19 cellular contexts compared by ENCODE assay signal in genomic region chr5:115583474-115583873, GRCh38. TPM values are rescaled to one million over a fixed set of nuclear protein-coding genes. Genes with fewer than 3 reads are reported as not detected.
DNase-seq lines count a peak whose midpoint lies in the region; ATAC-seq and TF ChIP-seq lines count a peak whose summit lies in the region.
"Had no signal": no experiment of that assay in that cellular context is flagged by ENCODE, and none has a peak within 500 bp of the region (broad histone marks: within the 10 kb centered on the region; RNA-seq: fewer than 3 reads in every experiment).

No MANE protein-coding gene starts in this region.

- H3K18ac ChIP-seq in mesenchymal stem cell (ENCODE audit: low read depth in 1 of 2, low read length in 2 of 2) = peak overlapping the region in 1 of 2 experiments; percentile 18
- H3K18ac ChIP-seq in H9 (ENCODE audit: insufficient read length, low read depth, low read length) = no peak overlapping the region

- H2BK12ac ChIP-seq in mesenchymal stem cell (ENCODE audit: low read length in 2 of 2) = no peak overlapping the region
- H2BK12ac ChIP-seq in H9 (ENCODE audit: insufficient read length, low read depth, low read length) = no peak overlapping the region

- H2BK20ac ChIP-seq in H9 (ENCODE audit: low read depth, low read length, poor library complexity, severe bottlenecking) = no peak overlapping the region

- no peak overlapping the region for H2AK5ac ChIP-seq in mesenchymal stem cell (ENCODE audit: low read length, severe bottlenecking)
- no peak overlapping the region for H2AK5ac ChIP-seq in H9 (ENCODE audit: insufficient read length, low read length)

- no peak overlapping the region for H3T11ph ChIP-seq in H9 (ENCODE audit: low read length)

- H2BK5ac ChIP-seq in mesenchymal stem cell (ENCODE audit: low read depth, low read length, poor library complexity, severe bottlenecking) (no peak overlapping the region), H9 (ENCODE audit: insufficient read length, low read length) (no peak overlapping the region)

- no TSS peak for BruUV-seq in OCI-LY7 (replicated peaks; lab: Mats Ljungman, UMichigan)

- no peaks in the 10 kb centered on the region for H3K27me3 ChIP-seq in mesenchymal stem cell (ENCODE audit: control insufficient read depth in 1 of 2, insufficient read depth in 1 of 2, low read length in 2 of 2)
- no peaks in the 10 kb centered on the region for H3K27me3 ChIP-seq in H9 (ENCODE audit: insufficient read depth, low read length)
- H3K27me3 ChIP-seq: BLaER1, cardiac muscle cell, vagina had no signal

- no peaks in the 10 kb centered on the region for H3K79me2 ChIP-seq in OCI-LY7 (ENCODE audit: insufficient read depth, low read depth, low read length)
- no peaks in the 10 kb centered on the region for H3K79me2 ChIP-seq in H9 (ENCODE audit: insufficient read depth, low read length)

- H3K27ac ChIP-seq in mesenchymal stem cell (ENCODE audit: low read length, poor library complexity, severe bottlenecking) = no peak overlapping the region
- no peak overlapping the region for H3K27ac ChIP-seq in OCI-LY7 (ENCODE audit: low read depth, low read length, poor library complexity, severe bottlenecking)
- no peak overlapping the region for H3K27ac ChIP-seq in H9 (ENCODE audit: insufficient read length, low read depth, low read length)
- H3K27ac ChIP-seq: BLaER1, cardiac muscle cell, KMS-11, vagina had no signal

- DNase-seq in AG09309 (ENCODE audit: low read depth) = peak; percentile 74
- peak; percentile 91 for DNase-seq in HT1080 (ENCODE audit: low read depth)
- peak; percentile 83 to 93 for DNase-seq in cardiac fibroblast (ENCODE audit: low read depth in 2 of 2)
- DNase-seq in mesenchymal stem cell = peak; percentile 89
- DNase-seq in OCI-LY7 (ENCODE audit: low spot score) = no peak
- DNase-seq in H9 = no peak
- DNase-seq: GF-D8; NCI-H2029 treated with DMSO at 0.1 percent for 48 hours; stimulated activated CD4-positive, alpha-beta T cell treated with anti-CD3 and anti-CD28 coated beads, Interleukin-15, amount 100 ng/mL, for 24 hours; T-cell had no signal

- no peaks in the 10 kb centered on the region for H3K9me3 ChIP-seq in mesenchymal stem cell (ENCODE audit: control insufficient read depth, low read length)
- no peaks in the 10 kb centered on the region for H3K9me3 ChIP-seq in OCI-LY7 (ENCODE audit: low read length)
- no peaks in the 10 kb centered on the region for H3K9me3 ChIP-seq in H9 (ENCODE audit: control insufficient read depth, low read depth, low read length)
- H3K9me3 ChIP-seq: BLaER1, vagina had no signal

- POLR2A ChIA-PET in OCI-LY7 (lab: Charles Lee) = no interaction called here

- no peak overlapping the region for H4K91ac ChIP-seq in mesenchymal stem cell (ENCODE audit: low read length)
- H4K91ac ChIP-seq in H9 (ENCODE audit: insufficient read length, low read depth, low read length) = no peak overlapping the region

- H4K20me1 ChIP-seq in OCI-LY7 (ENCODE audit: insufficient read depth, low read length) (no peaks in the 10 kb centered on the region), H9 (ENCODE audit: control insufficient read depth, insufficient read depth, insufficient read length) (no peaks in the 10 kb centered on the region)
- H4K20me1 ChIP-seq: BLaER1 had no signal

- intact Hi-C loops in OCI-LY7 (cut with micrococcal nuclease; ENCODE audit: unreplicated experiment) = loop anchor here (10.0 kb wide), 1 partner anchor 199 kb away; no protein-coding TSS in a partner anchor

- H4K8ac ChIP-seq in mesenchymal stem cell (ENCODE audit: low read length) (no peak overlapping the region), H9 (replicated peaks; ENCODE audit: insufficient read length, low read depth, low read length) (no peak overlapping the region)

- H2BK15ac ChIP-seq in mesenchymal stem cell (ENCODE audit: low read depth, poor library complexity, severe bottlenecking) = no peak overlapping the region
- H2BK15ac ChIP-seq in H9 (ENCODE audit: low read depth, low read length) = no peak overlapping the region

- H3K14ac ChIP-seq in mesenchymal stem cell (ENCODE audit: low read length in 2 of 2) = peak overlapping the region in 1 of 2 experiments; percentile 18
- H3K14ac ChIP-seq in H9 (ENCODE audit: insufficient read depth, low read length) = no peak overlapping the region

- no peaks in the 10 kb centered on the region for H3K9me2 ChIP-seq in OCI-LY7 (ENCODE audit: insufficient read depth, low read length)

- H3K36me3 ChIP-seq in mesenchymal stem cell (ENCODE audit: control insufficient read depth in 1 of 2, insufficient read depth in 2 of 2, low read depth in 1 of 2, low read length in 2 of 2) (peaks cover 0 to 24% of the 10 kb centered on the region in 2 experiments), OCI-LY7 (ENCODE audit: insufficient read depth, low read length) (no peaks in the 10 kb centered on the region)
- H3K36me3 ChIP-seq: BLaER1, cardiac muscle cell, vagina had no signal

- H3K27ac Mint-ChIP-seq in H9 = no peak overlapping the region
- H3K27ac Mint-ChIP-seq: activated T-helper 17 cell treated with anti-CD3 and anti-CD28 coated beads, Interleukin-2, amount 50 U/mL, for 72 hours; nephron; T-cell had no signal

- WGBS in mesenchymal stem cell = 56% methylated on average over 2 of the region's 3 CpGs
- WGBS in H9 (ENCODE audit: extremely low coverage, insufficient read length, low lambda C conversion rate) = no CpG with 5 or more reads among the region's 3 CpGs

- H3K4me1 Mint-ChIP-seq in H9 = peaks cover 5% of the 10 kb centered on the region in 2 experiments; a peak in 2 of 4 replicates
- H3K4me1 Mint-ChIP-seq: activated T-helper 17 cell treated with anti-CD3 and anti-CD28 coated beads, Interleukin-2, amount 50 U/mL, for 72 hours; nephron; T-cell had no signal

- H3K4me3 Mint-ChIP-seq in H9 = no peak overlapping the region
- H3K4me3 Mint-ChIP-seq: activated T-helper 17 cell treated with anti-CD3 and anti-CD28 coated beads, Interleukin-2, amount 50 U/mL, for 72 hours; nephron; T-cell had no signal

- TF ChIP-seq CTCF in AG09309 (IDR thresholded peaks at IDR 0.05; ENCODE audit: control insufficient read depth, insufficient read depth, low read depth, low read length, missing control alignments) = no peak
- no peak for TF ChIP-seq CTCF in cardiac fibroblast (IDR thresholded peaks at IDR 0.05; ENCODE audit: low read depth, low read length)
- no peak for TF ChIP-seq CTCF in OCI-LY7 (conservative IDR thresholded peaks at IDR 0.05; ENCODE audit: low read length)
- no peak for TF ChIP-seq CTCF in H9 (conservative IDR thresholded peaks at IDR 0.05)

- no peak overlapping the region for H3K4me3 ChIP-seq in AG09309 (ENCODE audit: control insufficient read depth, low read depth, low read length)
- no peak overlapping the region for H3K4me3 ChIP-seq in cardiac fibroblast (replicated peaks in 1 of 2; ENCODE audit: low read depth in 2 of 2, low read length in 2 of 2)
- no peak overlapping the region for H3K4me3 ChIP-seq in mesenchymal stem cell (ENCODE audit: insufficient read depth in 1 of 2, low read depth in 1 of 2, low read length in 2 of 2)
- H3K4me3 ChIP-seq in OCI-LY7 (ENCODE audit: low read depth, low read length, poor library complexity, severe bottlenecking) = no peak overlapping the region
- H3K4me3 ChIP-seq: BLaER1, cardiac muscle cell, vagina had no signal

- H3K27me3 Mint-ChIP-seq in H9 (ENCODE audit: low read depth) = no peaks in the 10 kb centered on the region
- H3K27me3 Mint-ChIP-seq: activated T-helper 17 cell treated with anti-CD3 and anti-CD28 coated beads, Interleukin-2, amount 50 U/mL, for 72 hours; T-cell had no signal

- H3K23me2 ChIP-seq in H9 (ENCODE audit: insufficient read length, low read depth, low read length, poor library complexity, severe bottlenecking) = no peaks in the 10 kb centered on the region

- H3K9ac ChIP-seq in mesenchymal stem cell (ENCODE audit: low read length) (peak overlapping the region; percentile 45), H9 (ENCODE audit: extremely low read depth, insufficient read length, low read length) (no peak overlapping the region)
- H3K9ac ChIP-seq: BLaER1, KMS-11 had no signal

- H3K4ac ChIP-seq in mesenchymal stem cell (ENCODE audit: low read depth in 1 of 2, low read length in 2 of 2) (no peak overlapping the region), H9 (ENCODE audit: low read depth, low read length) (no peak overlapping the region)

- CTCF ChIA-PET in OCI-LY7 (lab: Charles Lee; ENCODE audit: unreplicated experiment) = no interaction called here

- H3K9me3 Mint-ChIP-seq in H9 = no peaks in the 10 kb centered on the region
- H3K9me3 Mint-ChIP-seq: activated T-helper 17 cell treated with anti-CD3 and anti-CD28 coated beads, Interleukin-2, amount 50 U/mL, for 72 hours; nephron; T-cell had no signal

- H3K36me3 Mint-ChIP-seq in H9 (ENCODE audit: insufficient read depth in 1 of 3, low read depth in 3 of 3) = no peaks in the 10 kb centered on the region

- H3K23ac ChIP-seq in mesenchymal stem cell (ENCODE audit: low read length in 2 of 2) (no peak overlapping the region), H9 (ENCODE audit: insufficient read length, low read depth, low read length) (no peak overlapping the region)

- H4K5ac ChIP-seq in H9 (ENCODE audit: insufficient read length, low read depth, low read length) = no peak overlapping the region

- H3K4me2 ChIP-seq in mesenchymal stem cell (ENCODE audit: low read length, poor library complexity, severe bottlenecking) (no peak overlapping the region), OCI-LY7 (ENCODE audit: low read length) (no peak overlapping the region), H9 (ENCODE audit: insufficient read depth, insufficient read length, low read length) (no peak overlapping the region)
- H3K4me2 ChIP-seq: BLaER1, KMS-11 had no signal

- H2BK120ac ChIP-seq in mesenchymal stem cell (ENCODE audit: low read depth, low read length) = no peak overlapping the region
- H2BK120ac ChIP-seq in H9 (ENCODE audit: low read depth, low read length, poor library complexity, severe bottlenecking) = no peak overlapping the region

- H3K56ac ChIP-seq in H9 (ENCODE audit: insufficient read length, low read depth, low read length) = no peak overlapping the region

- H2AFZ ChIP-seq in mesenchymal stem cell (ENCODE audit: low read depth, low read length) (no peak overlapping the region), OCI-LY7 (ENCODE audit: low read length) (no peak overlapping the region), H9 (ENCODE audit: low read length) (no peak overlapping the region)

- H3K79me1 ChIP-seq in mesenchymal stem cell (replicated peaks; ENCODE audit: low read length, poor library complexity, severe bottlenecking) (peaks cover 2% of the 10 kb centered on the region), H9 (ENCODE audit: insufficient read depth, low read depth, low read length, poor library complexity, severe bottlenecking) (no peaks in the 10 kb centered on the region)

- H3K4me1 ChIP-seq in mesenchymal stem cell (ENCODE audit: control insufficient read depth, insufficient read depth, low read depth, low read length) = peaks cover 2% of the 10 kb centered on the region
- no peaks in the 10 kb centered on the region for H3K4me1 ChIP-seq in OCI-LY7 (ENCODE audit: insufficient read depth, low read length, poor library complexity, severe bottlenecking)
- no peaks in the 10 kb centered on the region; the same call in 1 of the 2 replicates for H3K4me1 ChIP-seq in H9 (ENCODE audit: insufficient read depth, low read length)
- H3K4me1 ChIP-seq: vagina had no signal

- ATAC-seq in HG03139 (IDR thresholded peaks at IDR 0.05; ENCODE audit: unreplicated experiment) (no peak), GM18517 (IDR thresholded peaks at IDR 0.05; ENCODE audit: unreplicated experiment) (no peak)
- ATAC-seq: activated T-helper 17 cell treated with anti-CD3 and anti-CD28 coated beads, Interleukin-2, amount 50 U/mL, for 72 hours; T-cell had no signal

RNA-seq across cellular contexts. Expression of gene TICAM2, which starts 18.8 kb away (rescaled TPM):
- total RNA-seq in HT1080 (2014; rRNA removed; shearing (Covaris generic)) = 2.4 and 2.7 TPM in 2 replicates
- polyA plus RNA-seq in HT1080 (2015; cell fraction: cytosol; rRNA removed) = 1.7 and 1.8 TPM in 2 replicates
- 1.5 and 1.7 TPM in 2 replicates for polyA plus RNA-seq in HT1080 (2015; cell fraction: nucleus; rRNA removed)
- 5.1 TPM for polyA plus RNA-seq in mesenchymal stem cell (2013, experiment 1 of 2)
- polyA plus RNA-seq in mesenchymal stem cell (2013, experiment 2 of 2) = 6.0 TPM
- total RNA-seq in OCI-LY7 (2014; rRNA removed; shearing (Covaris generic)) = not detected in 2 replicates
- total RNA-seq in OCI-LY7 (2022) = 0.65 and 0.87 TPM in 2 replicates
- total RNA-seq in H9 (2021) = 0.24 and 0.33 TPM in 2 replicates
- polyA plus RNA-seq: keratinocyte had no signal

RNA-seq across cellular contexts. Expression of gene FEM1C, which starts 38.9 kb away (rescaled TPM):
- total RNA-seq in HT1080 (2014; rRNA removed; shearing (Covaris generic)) = 8.1 and 12.9 TPM in 2 replicates
- polyA plus RNA-seq in HT1080 (2015; cell fraction: cytosol; rRNA removed) = 11.7 and 15.9 TPM in 2 replicates
- 19.4 and 22.0 TPM in 2 replicates for polyA plus RNA-seq in HT1080 (2015; cell fraction: nucleus; rRNA removed)
- polyA plus RNA-seq in mesenchymal stem cell (2013, experiment 1 of 2) = 6.6 TPM
- polyA plus RNA-seq in mesenchymal stem cell (2013, experiment 2 of 2) = 6.5 TPM
- total RNA-seq in OCI-LY7 (2014; rRNA removed; shearing (Covaris generic)) = 4.6 and 5.6 TPM in 2 replicates
- 9.0 and 9.5 TPM in 2 replicates for total RNA-seq in OCI-LY7 (2022)
- 15.2 and 16.1 TPM in 2 replicates for total RNA-seq in H9 (2021)

RNA-seq across cellular contexts. Expression of gene TMED7, which starts 42.4 kb away (rescaled TPM):
- 180 and 288 TPM in 2 replicates for total RNA-seq in HT1080 (2014; rRNA removed; shearing (Covaris generic))
- polyA plus RNA-seq in HT1080 (2015; cell fraction: cytosol; rRNA removed) = 155 and 176 TPM in 2 replicates
- polyA plus RNA-seq in HT1080 (2015; cell fraction: nucleus; rRNA removed) = 141 and 153 TPM in 2 replicates
- polyA plus RNA-seq in mesenchymal stem cell (2013, experiment 1 of 2) = 85.3 TPM
- 92.9 TPM for polyA plus RNA-seq in mesenchymal stem cell (2013, experiment 2 of 2)
- 50.9 and 55.1 TPM in 2 replicates for total RNA-seq in OCI-LY7 (2014; rRNA removed; shearing (Covaris generic))
- total RNA-seq in OCI-LY7 (2022) (31.7 and 35.8 TPM in 2 replicates), H9 (2021) (68.8 and 70.0 TPM in 2 replicates)

Comparison
In these comparisons a context has a peak if more than half of its experiments do, and no peak if none do; other contexts are left out.
1. DNase-seq: peak in AG09309 (single experiment), HT1080 (single experiment), cardiac fibroblast (2 of 2) and mesenchymal stem cell (single experiment); none in OCI-LY7 (single experiment) and H9 (single experiment).